ENCODE assay signal across 9 cellular contexts in the genomic region with DNA sequence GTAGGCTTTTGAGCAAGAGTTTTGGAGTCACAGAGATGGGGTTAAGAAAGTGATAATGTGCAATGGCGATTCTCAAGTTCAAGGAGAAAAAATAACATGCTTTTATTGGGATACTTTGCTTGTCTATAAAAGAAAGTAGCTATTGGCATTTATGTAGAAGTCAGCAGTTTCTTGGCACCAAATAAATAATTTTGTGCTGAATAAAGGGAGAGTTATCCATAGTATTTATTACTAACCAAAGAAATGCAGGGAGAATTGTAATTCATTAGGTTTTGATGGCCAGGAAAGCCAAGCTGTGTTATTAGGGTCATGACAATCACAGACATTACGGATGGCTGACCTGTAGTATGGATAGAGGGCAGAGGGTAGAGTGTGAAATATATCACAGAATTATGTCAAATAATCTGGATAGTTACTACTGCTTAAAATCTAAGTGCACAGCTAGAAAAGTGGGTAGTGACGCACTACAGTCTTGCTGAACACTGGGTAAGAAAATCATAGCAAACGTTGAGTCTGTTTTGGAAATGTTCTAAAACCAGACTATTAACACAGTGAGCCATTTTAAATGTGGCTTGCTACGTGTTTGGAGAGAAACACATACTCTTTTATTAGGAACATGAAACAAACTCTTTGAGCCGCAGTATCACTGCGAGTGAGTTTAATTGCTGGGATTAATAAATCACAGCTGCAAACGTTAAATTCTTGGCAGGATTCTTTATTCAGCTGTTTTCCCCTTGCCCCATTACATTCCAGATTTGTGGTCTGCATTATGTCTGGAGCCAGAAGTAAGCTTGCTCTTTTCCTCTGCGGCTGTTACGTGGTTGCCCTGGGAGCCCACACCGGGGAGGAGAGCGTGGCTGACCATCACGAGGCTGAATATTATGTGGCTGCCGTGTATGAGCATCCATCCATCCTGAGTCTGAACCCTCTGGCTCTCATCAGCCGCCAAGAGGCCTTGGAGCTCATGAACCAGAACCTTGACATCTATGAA. TPM values are rescaled to one million over a fixed set of nuclear protein-coding genes. Genes with fewer than 3 reads are reported as not detected.
DNase-seq lines count a peak whose midpoint lies in the region; ATAC-seq and TF ChIP-seq lines count a peak whose summit lies in the region.
"Had no signal": no experiment of that assay in that cellular context is flagged by ENCODE, and none has a peak within 500 bp of the region (broad histone marks: within the 10 kb centered on the region; RNA-seq: fewer than 3 reads in every experiment).

No MANE protein-coding gene starts in this region.

- H3K27ac Mint-ChIP-seq in activated naive CD4-positive, alpha-beta T cell treated with anti-CD3 and anti-CD28 coated beads, Interleukin-2, amount 10 ng/mL, durations not matched to agents 7 days and 5 days, result no peak overlapping the region

- H3K27me3 ChIP-seq in Panc1 (ENCODE audit: control insufficient read depth, insufficient read depth, low read length) (no peaks in the 10 kb centered on the region), H7 (ENCODE audit: control insufficient read depth, insufficient read depth, low read length) (no peaks in the 10 kb centered on the region)

- no TSS peak for BruUV-seq in Panc1 (replicated peaks; lab: Mats Ljungman, UMichigan)

- H3K4me3 Mint-ChIP-seq in activated naive CD4-positive, alpha-beta T cell treated with anti-CD3 and anti-CD28 coated beads, Interleukin-2, amount 10 ng/mL, durations not matched to agents 7 days and 5 days, result no peak overlapping the region

- no peaks in the 10 kb centered on the region for H3K9me3 Mint-ChIP-seq in activated naive CD4-positive, alpha-beta T cell treated with anti-CD3 and anti-CD28 coated beads, Interleukin-2, amount 10 ng/mL, durations not matched to agents 7 days and 5 days

- peaks cover 36% of the 10 kb centered on the region for H3K4me1 Mint-ChIP-seq in activated naive CD4-positive, alpha-beta T cell treated with anti-CD3 and anti-CD28 coated beads, Interleukin-2, amount 10 ng/mL, durations not matched to agents 7 days and 5 days

- ATAC-seq in Panc1, result no peak

- POLR2A ChIA-PET in Panc1 (lab: Charles Lee), result interaction anchor here (0.6 to 1.4 kb wide), 3 partner anchors 8 to 130 kb away, joined by 4 to 14 read pairs (median 4); no protein-coding TSS in a partner anchor

- H3K27me3 Mint-ChIP-seq in activated naive CD4-positive, alpha-beta T cell treated with anti-CD3 and anti-CD28 coated beads, Interleukin-2, amount 10 ng/mL, durations not matched to agents 7 days and 5 days, result peaks cover 4% of the 10 kb centered on the region

- DNase-seq in ACHN (peak; percentile 63), Panc1 (ENCODE audit: low read depth, low spot score) (no peak), fibroblast of gingiva (ENCODE audit: low read depth) (peak; percentile 87), pons (ENCODE audit: low spot score) (peak; percentile 79), H7 (no peak), NCI-H187 treated with DMSO at 0.1 percent for 48 hours (lab: John Stamatoyannopoulos, UW) (no peak), NCI-H526 (lab: John Stamatoyannopoulos, UW) (no peak)
- DNase-seq in activated naive CD4-positive, alpha-beta T cell treated with anti-CD3 and anti-CD28 coated beads, Interleukin-2, amount 10 ng/mL, durations not matched to agents 7 days and 5 days, result no peak
- DNase-seq: DND-41 had no signal

- CTCF ChIA-PET in Panc1 (lab: Charles Lee), result no interaction called here
- CTCF ChIA-PET in activated naive CD4-positive, alpha-beta T cell treated with anti-CD3 and anti-CD28 coated beads, Interleukin-2, amount 10 ng/mL, durations not matched to agents 7 days and 5 days (lab: Charles Lee), result interaction anchor here (5.4 kb wide), 1 partner anchor 178 kb away, joined by 25 read pairs; no protein-coding TSS in a partner anchor

- H3K27ac ChIP-seq in Panc1 (ENCODE audit: low read length), result peak overlapping the region; percentile 99

- peaks cover 70% of the 10 kb centered on the region for H3K4me1 ChIP-seq in Panc1 (ENCODE audit: control insufficient read depth, insufficient read depth, low read length)

- in situ Hi-C loops in ACHN (cut with HindIII; ENCODE audit: low pct_ligation_motif_present, low pct_unique_long_range_greater_than_20kb, low sequenced_read_pairs) (no loop called here), Panc1 (cut with HindIII; ENCODE audit: low pct_unique_long_range_greater_than_20kb, low sequenced_read_pairs) (no loop called here)

- H3K36me3 Mint-ChIP-seq in activated naive CD4-positive, alpha-beta T cell treated with anti-CD3 and anti-CD28 coated beads, Interleukin-2, amount 10 ng/mL, durations not matched to agents 7 days and 5 days, result no peaks in the 10 kb centered on the region

- H3K36me3 ChIP-seq in Panc1 (ENCODE audit: control insufficient read depth, insufficient read depth, low read length), result no peaks in the 10 kb centered on the region
- no peaks in the 10 kb centered on the region for H3K36me3 ChIP-seq in H7 (replicated peaks; ENCODE audit: control insufficient read depth, insufficient read depth, low read length)

- intact Hi-C loops in Panc1 (cut with micrococcal nuclease; ENCODE audit: unreplicated experiment), result loop anchor here (5.0 kb wide), 1 partner anchor 162 kb away; a partner anchor contains a TSS

- TF ChIP-seq CTCF in Panc1 (IDR thresholded peaks at IDR 0.05), result no peak

- H3K4me3 ChIP-seq in Panc1 (ENCODE audit: low read depth in 2 of 2, low read length in 2 of 2) (no peak overlapping the region), H7 (ENCODE audit: insufficient read depth, low read depth, low read length) (no peak overlapping the region)

- H3K9me3 ChIP-seq in Panc1 (ENCODE audit: control insufficient read depth, insufficient read depth, low read depth, low read length), result no peaks in the 10 kb centered on the region

RNA-seq across cellular contexts. Expression of a gene that starts 33.4 kb away (rescaled TPM):
- total RNA-seq in Panc1 (2021; ENCODE audit: unreplicated experiment), result 22.7 TPM
- 21.4 TPM for polyA plus RNA-seq in Panc1 (2012; ENCODE audit: insufficient read length)
- total RNA-seq in H7 (2014; rRNA removed; shearing (Covaris generic)), result 13.4 and 18.1 TPM in 2 replicates

RNA-seq across cellular contexts. Expression of a gene that starts 33.6 kb away (rescaled TPM):
- total RNA-seq in Panc1 (2021; ENCODE audit: unreplicated experiment), result 26.8 TPM
- 25.1 TPM for polyA plus RNA-seq in Panc1 (2012; ENCODE audit: insufficient read length)
- 52.0 and 69.3 TPM in 2 replicates for total RNA-seq in H7 (2014; rRNA removed; shearing (Covaris generic))

Comparison
In these comparisons a context has a peak if more than half of its experiments do, and no peak if none do; other contexts are left out.
1. DNase-seq: peak in ACHN (single experiment), fibroblast of gingiva (single experiment) and pons (single experiment); none in Panc1 (single experiment), H7 (single experiment), NCI-H187 treated with DMSO at 0.1 percent for 48 hours (single experiment), activated naive CD4-positive, alpha-beta T cell treated with anti-CD3 and anti-CD28 coated beads, Interleukin-2, amount 10 ng/mL, durations not matched to agents 7 days and 5 days (single experiment) and NCI-H526 (0 of 2).